8 cellular contexts compared by ENCODE assay signal in the genomic region with DNA sequence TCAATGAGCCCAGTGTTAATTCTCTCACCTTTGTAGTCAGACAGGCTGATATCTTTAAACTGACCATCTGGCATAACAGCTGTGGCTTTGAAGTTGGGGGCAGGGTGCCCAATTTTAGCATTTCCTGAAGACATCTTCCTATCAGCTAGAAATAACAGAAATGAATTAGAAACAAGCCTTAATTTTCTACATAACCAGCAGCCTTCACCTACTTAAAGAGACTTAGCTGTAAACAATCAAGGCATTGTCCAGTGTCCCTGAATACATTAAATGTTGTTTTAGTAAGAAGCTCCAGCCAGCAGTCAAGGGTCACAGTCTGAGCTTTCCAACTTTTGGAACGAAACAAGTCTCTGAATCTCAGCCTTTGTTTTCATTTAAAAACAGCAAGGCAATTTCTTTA. TPM values are rescaled to one million over a fixed set of nuclear protein-coding genes. Genes with fewer than 3 reads are reported as not detected.
DNase-seq lines count a peak whose midpoint lies in the region; ATAC-seq and TF ChIP-seq lines count a peak whose summit lies in the region.

No MANE protein-coding gene starts in this region.

- H3K9me3 Mint-ChIP-seq in CD4-positive, CD25-positive, alpha-beta regulatory T cell = no peaks in the 10 kb centered on the region
- peaks cover 0 to 2% (median 0%) of the 10 kb centered on the region in 5 experiments for H3K9me3 Mint-ChIP-seq in brain

- H3K79me2 ChIP-seq in Karpas-422 (ENCODE audit: low read length) = peaks cover 41% of the 10 kb centered on the region

- peak overlapping the region; percentile 95; the same call in 1 of the 2 replicates for H3K9ac ChIP-seq in Karpas-422 (ENCODE audit: low read length)

- H3K4me3 Mint-ChIP-seq in CD4-positive, CD25-positive, alpha-beta regulatory T cell = peak overlapping the region; percentile 76 to 95 (median 92)
- H3K4me3 Mint-ChIP-seq in brain = peak overlapping the region; percentile 89 to 98 (median 95)

- H3K4me1 Mint-ChIP-seq in CD4-positive, CD25-positive, alpha-beta regulatory T cell = peaks cover 15 to 47% (median 29%) of the 10 kb centered on the region in 4 donors
- peaks cover 57% of the 10 kb centered on the region for H3K4me1 Mint-ChIP-seq in brain

- H3K4me1 ChIP-seq in CD4-positive, CD25-positive, alpha-beta regulatory T cell (ENCODE audit: control insufficient read depth, insufficient read depth, low read length, poor library complexity, severe bottlenecking) = peaks cover 32% of the 10 kb centered on the region
- H3K4me1 ChIP-seq in Karpas-422 (ENCODE audit: low read length) = peaks cover 28% of the 10 kb centered on the region
- peaks cover 6 to 36% of the 10 kb centered on the region in 2 donors for H3K4me1 ChIP-seq in muscle layer of duodenum (ENCODE audit: control insufficient read depth in 1 of 2, insufficient read depth in 2 of 2, low read length in 2 of 2)

- H3K36me3 Mint-ChIP-seq in CD4-positive, CD25-positive, alpha-beta regulatory T cell = peaks cover 24% of the 10 kb centered on the region
- H3K36me3 Mint-ChIP-seq in brain = peaks cover 35% of the 10 kb centered on the region

- no peaks in the 10 kb centered on the region for H3K9me3 ChIP-seq in CD4-positive, CD25-positive, alpha-beta regulatory T cell (ENCODE audit: control insufficient read depth in 2 of 2, low read length in 2 of 2)
- H3K9me3 ChIP-seq in Karpas-422 (ENCODE audit: low read length) (no peaks in the 10 kb centered on the region), muscle layer of duodenum (ENCODE audit: control insufficient read depth in 1 of 2, low read length in 2 of 2) (no peaks in the 10 kb centered on the region)

- no peak for DNase-seq in CD4-positive, CD25-positive, alpha-beta regulatory T cell
- DNase-seq in Karpas-422 (no peak), lower leg skin (ENCODE audit: low spot score in 2 of 2) (no peak), NCI-H510A (lab: John Stamatoyannopoulos, UW) (no peak)
- DNase-seq in stimulated activated CD8-positive, alpha-beta memory T cell treated with anti-CD3 and anti-CD28 coated beads, Interleukin-4, amount 100 ng/mL, for 48 hours = no peak

- intact Hi-C loops in lower leg skin (cut with DNase I; ENCODE audit: low total_unique reads) = loop anchor here (10.0 kb wide), 1 partner anchor 46 kb away; no protein-coding TSS in a partner anchor

- no peaks in the 10 kb centered on the region for H3K27me3 ChIP-seq in CD4-positive, CD25-positive, alpha-beta regulatory T cell (ENCODE audit: control insufficient read depth, insufficient read depth, low read length)
- H3K27me3 ChIP-seq in Karpas-422 (ENCODE audit: low read length) (no peaks in the 10 kb centered on the region), muscle layer of duodenum (ENCODE audit: low read depth, low read length) (no peaks in the 10 kb centered on the region)

- no peaks in the 10 kb centered on the region for H3K9me2 ChIP-seq in Karpas-422 (replicated peaks; ENCODE audit: insufficient read depth, low read length)

- TF ChIP-seq CTCF in brain (conservative IDR thresholded peaks at IDR 0.05) (no peak), lower leg skin (IDR thresholded peaks at IDR 0.05) (no peak)

- ATAC-seq in CD4-positive, CD25-positive, alpha-beta regulatory T cell (ENCODE audit: low read depth in 2 of 2) = no peak
- no peak for ATAC-seq in GM21576 (IDR thresholded peaks at IDR 0.05; ENCODE audit: unreplicated experiment)

- peak overlapping the region; percentile 60 for H3K4me3 ChIP-seq in CD4-positive, CD25-positive, alpha-beta regulatory T cell (ENCODE audit: low read depth, low read length)
- peak overlapping the region; percentile 88; the same call in 1 of the 2 replicates for H3K4me3 ChIP-seq in Karpas-422 (ENCODE audit: low read length)
- H3K4me3 ChIP-seq in muscle layer of duodenum (ENCODE audit: low read depth in 1 of 2, low read length in 2 of 2) = peak overlapping the region; percentile 12 to 28
- no peak overlapping the region for H3K4me3 ChIP-seq in lower leg skin (ENCODE audit: low read depth, poor library complexity, severe bottlenecking)

- H3K27ac Mint-ChIP-seq in CD4-positive, CD25-positive, alpha-beta regulatory T cell = peak overlapping the region; percentile 57 to 83 (median 61)
- peak overlapping the region; percentile 20 to 94 (median 81) for H3K27ac Mint-ChIP-seq in brain

- H3K36me3 ChIP-seq in CD4-positive, CD25-positive, alpha-beta regulatory T cell (ENCODE audit: control insufficient read depth, insufficient read depth, low read length) = peaks cover 32% of the 10 kb centered on the region
- H3K36me3 ChIP-seq in Karpas-422 (ENCODE audit: insufficient read depth, low read length) = peaks cover 32% of the 10 kb centered on the region
- H3K36me3 ChIP-seq in muscle layer of duodenum (ENCODE audit: control insufficient read depth in 1 of 2, insufficient read depth in 2 of 2, low read length in 2 of 2) = peaks cover 24 to 32% of the 10 kb centered on the region in 2 donors

- H3K4me2 ChIP-seq in Karpas-422 (ENCODE audit: low read depth, low read length, poor library complexity, severe bottlenecking) = peak overlapping the region; percentile 82

- no peak for TF ChIP-seq POLR2A in lower leg skin (IDR thresholded peaks at IDR 0.05)

- no peak overlapping the region for H3K27ac ChIP-seq in CD4-positive, CD25-positive, alpha-beta regulatory T cell (ENCODE audit: insufficient read depth, low read length, poor library complexity, severe bottlenecking)
- H3K27ac ChIP-seq in Karpas-422 (ENCODE audit: low read length) (peak overlapping the region; percentile 26; the same call in 1 of the 2 replicates), muscle layer of duodenum (ENCODE audit: low read length) (no peak overlapping the region)

- 3 to 17% methylated on average over 1 of the region's 1 CpG for WGBS in lower leg skin, 2 donors

- peaks cover 21% of the 10 kb centered on the region for H4K20me1 ChIP-seq in Karpas-422 (ENCODE audit: insufficient read depth, low read depth, low read length)

- no peaks in the 10 kb centered on the region for H3K27me3 Mint-ChIP-seq in CD4-positive, CD25-positive, alpha-beta regulatory T cell
- peaks cover 3% of the 10 kb centered on the region for H3K27me3 Mint-ChIP-seq in brain

- H2AFZ ChIP-seq in Karpas-422 (ENCODE audit: low read length) = no peak overlapping the region

RNA-seq across cellular contexts. Expression of gene PRDX1, which starts 2.8 kb away (rescaled TPM):
- total RNA-seq in CD4-positive, CD25-positive, alpha-beta regulatory T cell = 96.7 TPM
- 100 to 1,000 TPM; 287 to 384 (median 351) TPM for polyA plus RNA-seq in CD4-positive, CD25-positive, alpha-beta regulatory T cell
- 289 and 397 TPM in 2 replicates for total RNA-seq in Karpas-422 (2014; rRNA removed; shearing (Covaris generic); ENCODE audit: low replicate concordance)
- 499 TPM for polyA plus RNA-seq in brain (ENCODE audit: insufficient read depth, low read depth, low replicate concordance)
- 100 to 1,000 TPM; 216 to 325 (median 281) TPM for total RNA-seq in lower leg skin

RNA-seq across cellular contexts. Expression of gene MMACHC, which starts 18.8 kb away (rescaled TPM):
- total RNA-seq in CD4-positive, CD25-positive, alpha-beta regulatory T cell = 0.84 TPM
- under 1 TPM in 3 of 4 donors, not detected in 1; 0.09 to 0.33 (median 0.14) TPM for polyA plus RNA-seq in CD4-positive, CD25-positive, alpha-beta regulatory T cell
- total RNA-seq in Karpas-422 (2014; rRNA removed; shearing (Covaris generic); ENCODE audit: low replicate concordance) = 5.5 and 13.8 TPM in 2 replicates
- polyA plus RNA-seq in brain (ENCODE audit: insufficient read depth, low read depth, low replicate concordance) = 10.1 TPM
- 1 to 10 TPM; 1.3 to 3.8 (median 3.0) TPM for total RNA-seq in lower leg skin

RNA-seq across cellular contexts. Expression of gene CCDC163, which starts 19.0 kb away (rescaled TPM):
- total RNA-seq in CD4-positive, CD25-positive, alpha-beta regulatory T cell = 0.89 TPM
- 1 to 10 TPM; 1.9 to 8.8 (median 5.6) TPM for polyA plus RNA-seq in CD4-positive, CD25-positive, alpha-beta regulatory T cell
- total RNA-seq in Karpas-422 (2014; rRNA removed; shearing (Covaris generic); ENCODE audit: low replicate concordance) = 5.8 and 9.0 TPM in 2 replicates
- polyA plus RNA-seq in brain (ENCODE audit: insufficient read depth, low read depth, low replicate concordance) = 7.4 TPM
- total RNA-seq in lower leg skin = 1 to 10 TPM in 3 of 4 donors, under 1 TPM in 1; 0.46 to 1.7 (median 1.3) TPM

RNA-seq across cellular contexts. Expression of gene TESK2, which starts 27.9 kb away (rescaled TPM):
- total RNA-seq in CD4-positive, CD25-positive, alpha-beta regulatory T cell = 5.3 TPM
- polyA plus RNA-seq in CD4-positive, CD25-positive, alpha-beta regulatory T cell = 1 to 10 TPM; 2.9 to 4.5 (median 3.7) TPM
- 1.3 and 1.5 TPM in 2 replicates for total RNA-seq in Karpas-422 (2014; rRNA removed; shearing (Covaris generic); ENCODE audit: low replicate concordance)
- polyA plus RNA-seq in brain (ENCODE audit: insufficient read depth, low read depth, low replicate concordance) = 8.2 TPM
- total RNA-seq in lower leg skin = 10 to 100 TPM; 16.9 to 23.8 (median 20.0) TPM

RNA-seq across cellular contexts. Expression of gene AKR1A1, which starts 31.7 kb away (rescaled TPM):
- total RNA-seq in CD4-positive, CD25-positive, alpha-beta regulatory T cell = 53.1 TPM
- polyA plus RNA-seq in CD4-positive, CD25-positive, alpha-beta regulatory T cell = 100 to 1,000 TPM in 2 of 4 donors, 10 to 100 TPM in 2; 78.7 to 117 (median 97.0) TPM
- 79.0 and 120 TPM in 2 replicates for total RNA-seq in Karpas-422 (2014; rRNA removed; shearing (Covaris generic); ENCODE audit: low replicate concordance)
- polyA plus RNA-seq in brain (ENCODE audit: insufficient read depth, low read depth, low replicate concordance) = 304 TPM
- 10 to 100 TPM; 42.1 to 79.2 (median 57.8) TPM for total RNA-seq in lower leg skin
